28 cellular contexts compared by ENCODE assay signal in genomic region chr9:98067184-98067583, GRCh38. TPM values are rescaled to one million over a fixed set of nuclear protein-coding genes. Genes with fewer than 3 reads are reported as not detected.
"Had no signal": no experiment of that assay in that cellular context is flagged by ENCODE, and none has a peak within 500 bp of the region (broad histone marks: within the 10 kb centered on the region; RNA-seq: fewer than 3 reads in every experiment).

No MANE protein-coding gene starts in this region.

- H3K9me3 ChIP-seq: esophagus muscularis mucosa, heart right ventricle, ovary, psoas muscle, sigmoid colon, thoracic aorta, tibial nerve, upper lobe of left lung had no signal

- H3K27me3 ChIP-seq: dorsolateral prefrontal cortex, esophagus muscularis mucosa, heart right ventricle, ovary, sigmoid colon, tibial nerve, upper lobe of left lung had no signal

- H3K36me3 ChIP-seq: ovary had no signal

- H3K4me3 ChIP-seq: dorsolateral prefrontal cortex, esophagus muscularis mucosa, heart right ventricle, lung, ovary, psoas muscle, sigmoid colon, thoracic aorta, tibial nerve, upper lobe of left lung had no signal

- ATAC-seq: heart right ventricle; natural killer cell; psoas muscle; right cardiac atrium; stimulated activated memory B cell treated with anti-CD40 and anti-IgM and Interleukin-4, amounts not matched to agents 10 μg/mL and 1 μg/mL and 100 μg/mL, for 72 hours; stimulated activated naive CD8-positive, alpha-beta T cell treated with anti-CD3 and anti-CD28 coated beads, Interleukin-15, Interleukin-2, amounts not matched to agents 100 U/mL and 50 U/mL, for 24 hours had no signal

- DNase-seq: dorsolateral prefrontal cortex; effector CD4-positive, alpha-beta T cell; foreskin melanocyte; glutamatergic neuron; heart right ventricle; hippocampal formation; immature natural killer cell; natural killer cell; occipital lobe; ovary; posterior cingulate gyrus; psoas muscle; right cardiac atrium; sigmoid colon; stimulated activated CD4-positive, alpha-beta T cell treated with anti-CD3 and anti-CD28 coated beads, Interleukin-4, amount 100 ng/mL, for 4 hours; stimulated activated naive CD8-positive, alpha-beta T cell treated with anti-CD3 and anti-CD28 coated beads, Interleukin-15, Interleukin-2, amounts not matched to agents 100 U/mL and 50 U/mL, for 24 hours; substantia nigra; upper lobe of left lung had no signal

- H3K27ac ChIP-seq: dorsolateral prefrontal cortex, epithelial cell of prostate, esophagus muscularis mucosa, heart right ventricle, ovary, psoas muscle, sigmoid colon, thoracic aorta, tibial nerve had no signal

- H3K4me1 ChIP-seq: esophagus muscularis mucosa, heart right ventricle, psoas muscle, sigmoid colon, tibial nerve had no signal

- FAIRE-seq: colon, keratinocyte, urothelium cell line had no signal

RNA-seq across cellular contexts. Expression of gene TRIM14, which starts 51.8 kb away (rescaled TPM):
- polyA plus RNA-seq: neural cell had no signal
